9 cellular contexts compared by ENCODE assay signal in genomic region chr3:133490468-133491351, GRCh38.
DNase-seq lines count a peak whose midpoint lies in the region; ATAC-seq and TF ChIP-seq lines count a peak whose summit lies in the region.
"Had no signal": no experiment of that assay in that cellular context is flagged by ENCODE, and none has a peak within 500 bp of the region (broad histone marks: within the 10 kb centered on the region; RNA-seq: fewer than 3 reads in every experiment).

No MANE protein-coding gene starts in this region.

- H4K20me1 ChIP-seq in BLaER1 treated with 17β-estradiol and CSF1 and Interleukin-3, amounts not matched to agents 10 nM and 100 nM = no peaks in the 10 kb centered on the region
- H4K20me1 ChIP-seq in KMS-11 (ENCODE audit: insufficient read depth) = no peaks in the 10 kb centered on the region

- peaks cover 10 to 37% (median 22%) of the 10 kb centered on the region in 10 experiments for H3K4me1 ChIP-seq in BLaER1 treated with 17β-estradiol and CSF1 and Interleukin-3, amounts not matched to agents 10 nM and 100 nM
- peaks cover 71% of the 10 kb centered on the region for H3K4me1 ChIP-seq in KMS-11 (ENCODE audit: low read depth, poor library complexity, severe bottlenecking)

- H3K4me1 Mint-ChIP-seq in stimulated activated effector memory CD8-positive, alpha-beta T cell treated with anti-CD3 and anti-CD28 coated beads, Interleukin-12 subunit alpha, Interleukin-12 subunit beta, amount 100 ng/mL, for 72 hours = peaks cover 30% of the 10 kb centered on the region

- DNase-seq in activated naive CD4-positive, alpha-beta T cell treated with anti-CD3 and anti-CD28 coated beads, Interleukin-2, amount 50 U/mL, for 16 hours = peak; percentile 68
- peak in 1 of 2 donors; percentile 69 for DNase-seq in stimulated activated effector memory CD8-positive, alpha-beta T cell treated with anti-CD3 and anti-CD28 coated beads, Interleukin-12 subunit alpha, Interleukin-12 subunit beta, amount 100 ng/mL, for 72 hours (ENCODE audit: low spot score in 2 of 2)
- DNase-seq in NCI-H1048 (lab: John Stamatoyannopoulos, UW) = no peak
- DNase-seq in substantia nigra (lab: John Stamatoyannopoulos, UW) = no peak
- DNase-seq in SHP77 treated with DMSO at 0.1 percent for 48 hours (lab: John Stamatoyannopoulos, UW) = no peak

- H3K9ac ChIP-seq in BLaER1 treated with 17β-estradiol and CSF1 and Interleukin-3, amounts not matched to agents 10 nM and 100 nM = no peak overlapping the region
- no peak overlapping the region for H3K9ac ChIP-seq in KMS-11

- H3K27ac ChIP-seq in BLaER1 treated with 17β-estradiol and CSF1 and Interleukin-3, amounts not matched to agents 10 nM and 100 nM = peak overlapping the region in 3 of 11 experiments; percentile 15 to 43 (median 42); a peak in 4 of 22 replicates
- no peak overlapping the region for H3K27ac ChIP-seq in KMS-11
- no peak overlapping the region for H3K27ac ChIP-seq in substantia nigra (ENCODE audit: low read depth, low read length, poor library complexity, severe bottlenecking)

- H3K4me2 ChIP-seq in BLaER1 treated with 17β-estradiol and CSF1 and Interleukin-3, amounts not matched to agents 10 nM and 100 nM = peak overlapping the region; percentile 58 to 78 (median 69)
- H3K4me2 ChIP-seq in KMS-11 = peak overlapping the region; percentile 41; the same call in 1 of the 2 replicates

- H3K36me3 ChIP-seq in BLaER1 treated with 17β-estradiol and CSF1 and Interleukin-3, amounts not matched to agents 10 nM and 100 nM = peaks cover 0 to 6% (median 0%) of the 10 kb centered on the region in 11 experiments; a peak in 1 of 22 replicates
- no peaks in the 10 kb centered on the region for H3K36me3 ChIP-seq in KMS-11 (ENCODE audit: insufficient read depth)

- no peaks in the 10 kb centered on the region for H3K79me2 ChIP-seq in KMS-11 (ENCODE audit: insufficient read depth, low read depth)

- no peaks in the 10 kb centered on the region for H3K9me3 Mint-ChIP-seq in stimulated activated effector memory CD8-positive, alpha-beta T cell treated with anti-CD3 and anti-CD28 coated beads, Interleukin-12 subunit alpha, Interleukin-12 subunit beta, amount 100 ng/mL, for 72 hours

- peak overlapping the region; percentile 26; the same call in 1 of the 2 replicates for H2AFZ ChIP-seq in KMS-11 (ENCODE audit: low read depth)

- no peaks in the 10 kb centered on the region for H3K27me3 ChIP-seq in BLaER1 treated with 17β-estradiol and CSF1 and Interleukin-3, amounts not matched to agents 10 nM and 100 nM
- H3K27me3 ChIP-seq in KMS-11 (ENCODE audit: insufficient read depth, low read depth) = no peaks in the 10 kb centered on the region

- H3K27ac Mint-ChIP-seq in stimulated activated effector memory CD8-positive, alpha-beta T cell treated with anti-CD3 and anti-CD28 coated beads, Interleukin-12 subunit alpha, Interleukin-12 subunit beta, amount 100 ng/mL, for 72 hours = peak overlapping the region; percentile 69
- H3K27ac Mint-ChIP-seq: nephron had no signal

- ATAC-seq in GM21423 (IDR thresholded peaks at IDR 0.05; ENCODE audit: unreplicated experiment) = peak; percentile 89
- ATAC-seq in stimulated activated effector memory CD8-positive, alpha-beta T cell treated with anti-CD3 and anti-CD28 coated beads, Interleukin-12 subunit alpha, Interleukin-12 subunit beta, amount 100 ng/mL, for 72 hours = peak; percentile 86

- peaks cover 16 to 27% (median 22%) of the 10 kb centered on the region in 11 experiments for H3K9me3 ChIP-seq in BLaER1 treated with 17β-estradiol and CSF1 and Interleukin-3, amounts not matched to agents 10 nM and 100 nM (replicated peaks in 1 of 11)

- peaks cover 11% of the 10 kb centered on the region for H3K36me3 Mint-ChIP-seq in stimulated activated effector memory CD8-positive, alpha-beta T cell treated with anti-CD3 and anti-CD28 coated beads, Interleukin-12 subunit alpha, Interleukin-12 subunit beta, amount 100 ng/mL, for 72 hours

- TF ChIP-seq CTCF in KMS-11 (conservative IDR thresholded peaks at IDR 0.05; ENCODE audit: low read depth, low read length) = no peak

- H3K4me3 ChIP-seq in BLaER1 treated with 17β-estradiol and CSF1 and Interleukin-3, amounts not matched to agents 10 nM and 100 nM = no peak overlapping the region
- H3K4me3 ChIP-seq in KMS-11 (IDR thresholded peaks at IDR 0.05; ENCODE audit: insufficient read depth, low read depth, low read length) = no peak overlapping the region

- H3K4me3 Mint-ChIP-seq in stimulated activated effector memory CD8-positive, alpha-beta T cell treated with anti-CD3 and anti-CD28 coated beads, Interleukin-12 subunit alpha, Interleukin-12 subunit beta, amount 100 ng/mL, for 72 hours = peak overlapping the region; percentile 44
- H3K4me3 Mint-ChIP-seq: nephron had no signal
